Comparison of ENCODE assay signal across 11 cellular contexts in genomic region chr12:121443911-121444841, GRCh38. TPM values are rescaled to one million over a fixed set of nuclear protein-coding genes. Genes with fewer than 3 reads are reported as not detected.
DNase-seq lines count a peak whose midpoint lies in the region; ATAC-seq and TF ChIP-seq lines count a peak whose summit lies in the region.
"Had no signal": no experiment of that assay in that cellular context is flagged by ENCODE, and none has a peak within 500 bp of the region (broad histone marks: within the 10 kb centered on the region; RNA-seq: fewer than 3 reads in every experiment).

No MANE protein-coding gene starts in this region.

- intact Hi-C loops in left ventricle myocardium superior (cut with micrococcal nuclease) (loop anchor here (10.0 kb wide), 1 partner anchor 109 kb away; no protein-coding TSS in a partner anchor), Right ventricle myocardium inferior (cut with DNase I) (loop anchor here (5.0 kb wide), 1 partner anchor 112 kb away; no protein-coding TSS in a partner anchor)

- H4K20me1 ChIP-seq in neural progenitor cell (ENCODE audit: low read depth) = peaks cover 41% of the 10 kb centered on the region

- H3K27ac Mint-ChIP-seq in effector memory CD8-positive, alpha-beta T cell = peak overlapping the region; percentile 68 to 85
- H3K27ac Mint-ChIP-seq in progenitor cell of endocrine pancreas (peak overlapping the region; percentile 52), neural progenitor cell (no peak overlapping the region)

- no peak overlapping the region for H2AFZ ChIP-seq in neural progenitor cell (replicated peaks)

- peaks cover 6 to 8% of the 10 kb centered on the region in 2 donors for H3K4me1 Mint-ChIP-seq in effector memory CD8-positive, alpha-beta T cell (ENCODE audit: low read depth in 2 of 2)
- H3K4me1 Mint-ChIP-seq in progenitor cell of endocrine pancreas (ENCODE audit: low read depth) (peaks cover 6% of the 10 kb centered on the region), neural progenitor cell (peaks cover 6% of the 10 kb centered on the region)

- no peak overlapping the region for H3K4me3 Mint-ChIP-seq in effector memory CD8-positive, alpha-beta T cell
- H3K4me3 Mint-ChIP-seq in progenitor cell of endocrine pancreas (ENCODE audit: low read depth) (no peak overlapping the region), neural progenitor cell (no peak overlapping the region)

- H3K79me2 ChIP-seq in neural progenitor cell (ENCODE audit: low read depth) = peaks cover 17% of the 10 kb centered on the region

- H3K4me3 ChIP-seq in neural progenitor cell = no peak overlapping the region
- H3K4me3 ChIP-seq: breast epithelium had no signal

- H3K36me3 ChIP-seq in neural progenitor cell = peaks cover 6% of the 10 kb centered on the region
- H3K36me3 ChIP-seq: breast epithelium had no signal

- TF ChIP-seq CTCF in progenitor cell of endocrine pancreas (IDR thresholded peaks at IDR 0.05; ENCODE audit: unreplicated experiment) = no peak
- TF ChIP-seq CTCF in neural progenitor cell (IDR thresholded peaks at IDR 0.05) = no peak

- H3K4me2 ChIP-seq in neural progenitor cell = no peak overlapping the region

- H3F3A ChIP-seq in neural progenitor cell (ENCODE audit: low read depth) = peaks cover 15% of the 10 kb centered on the region

- H3K27me3 ChIP-seq in neural progenitor cell = no peaks in the 10 kb centered on the region
- H3K27me3 ChIP-seq: breast epithelium had no signal

- H3K9me3 ChIP-seq in neural progenitor cell (ENCODE audit: low read depth) = no peaks in the 10 kb centered on the region
- H3K9me3 ChIP-seq: breast epithelium had no signal

- H3K9me3 Mint-ChIP-seq in effector memory CD8-positive, alpha-beta T cell = no peaks in the 10 kb centered on the region
- H3K9me3 Mint-ChIP-seq in progenitor cell of endocrine pancreas (ENCODE audit: low read depth) (no peaks in the 10 kb centered on the region), neural progenitor cell (no peaks in the 10 kb centered on the region)
- H3K9me3 Mint-ChIP-seq: IgD-negative memory B cell had no signal

- H3K36me3 Mint-ChIP-seq in effector memory CD8-positive, alpha-beta T cell (ENCODE audit: insufficient read depth) = peaks cover 17% of the 10 kb centered on the region
- peaks cover 19% of the 10 kb centered on the region for H3K36me3 Mint-ChIP-seq in progenitor cell of endocrine pancreas (ENCODE audit: insufficient read depth)
- peaks cover 30% of the 10 kb centered on the region for H3K36me3 Mint-ChIP-seq in neural progenitor cell
- H3K36me3 Mint-ChIP-seq: IgD-negative memory B cell had no signal

- H3K27ac ChIP-seq in neural progenitor cell = no peak overlapping the region
- H3K27ac ChIP-seq: breast epithelium had no signal

- no peaks in the 10 kb centered on the region for H3K27me3 Mint-ChIP-seq in effector memory CD8-positive, alpha-beta T cell
- H3K27me3 Mint-ChIP-seq in progenitor cell of endocrine pancreas (no peaks in the 10 kb centered on the region), neural progenitor cell (ENCODE audit: insufficient read depth, low read depth) (peaks cover 12% of the 10 kb centered on the region)
- H3K27me3 Mint-ChIP-seq: IgD-negative memory B cell had no signal

- H3K4me1 ChIP-seq in neural progenitor cell = no peaks in the 10 kb centered on the region
- H3K4me1 ChIP-seq: breast epithelium had no signal

- ATAC-seq in left ventricle myocardium superior = peak; percentile 7
- ATAC-seq in Right ventricle myocardium inferior = no peak
- ATAC-seq in effector memory CD8-positive, alpha-beta T cell (replicated peaks) = no peak
- ATAC-seq in HG02610 (IDR thresholded peaks at IDR 0.05; ENCODE audit: unreplicated experiment) = no peak

- DNase-seq in left ventricle myocardium superior (no peak), Right ventricle myocardium inferior (ENCODE audit: missing footprints) (no peak), progenitor cell of endocrine pancreas (ENCODE audit: low spot score, unreplicated experiment) (no peak), neural progenitor cell (ENCODE audit: low spot score) (no peak), NCI-H1092 (lab: John Stamatoyannopoulos, UW) (no peak)
- DNase-seq in effector memory CD8-positive, alpha-beta T cell = no peak
- DNase-seq in activated CD4-positive, alpha-beta T cell treated with anti-CD3 and anti-CD28 coated beads, Interleukin-2, amount 50 U/mL, for 4 hours = no peak
- DNase-seq: activated gamma-delta T cell had no signal

- no peak overlapping the region for H3K9ac ChIP-seq in neural progenitor cell

RNA-seq across cellular contexts. Expression of gene RNF34, which starts 44.3 kb away (rescaled TPM):
- total RNA-seq in left ventricle myocardium superior (19.9 TPM), Right ventricle myocardium inferior (19.5 TPM), progenitor cell of endocrine pancreas (65.5 and 65.7 TPM in 2 replicates), neural progenitor cell (ENCODE audit: low replicate concordance) (57.8 and 65.8 TPM in 2 replicates)
